ENCODE assay signal across 1 cellular context in genomic region chr5:97192580-97193421, GRCh38.
TF ChIP-seq lines count a peak whose summit lies in the region.

No MANE protein-coding gene starts in this region.

TF ChIP-seq in H1, 55 proteins besides CTCF, POLR2A, EP300 and RAD21:
- TF ChIP-seq SIX5 (IDR thresholded peaks at IDR 0.05; ENCODE audit: low read depth, low read length): no peak
- TF ChIP-seq ASH2L (IDR thresholded peaks at IDR 0.05; ENCODE audit: low read length): no peak
- TF ChIP-seq RBBP5 (IDR thresholded peaks at IDR 0.05; ENCODE audit: borderline replicate concordance, low read depth, low read length): no peak
- TF ChIP-seq FOSL1 (IDR thresholded peaks at IDR 0.05; ENCODE audit: insufficient read depth, low read depth, low read length): no peak
- TF ChIP-seq POLR2AphosphoS5 (IDR thresholded peaks at IDR 0.05; ENCODE audit: low read depth, low read length): no peak
- TF ChIP-seq TEAD4 (IDR thresholded peaks at IDR 0.05; ENCODE audit: low read depth, low read length): no peak
- no peak for TF ChIP-seq RNF2 (IDR thresholded peaks at IDR 0.05; ENCODE audit: borderline replicate concordance, low read depth, low read length, missing control alignments, poor library complexity, severe bottlenecking)
- no peak for TF ChIP-seq TAF7 (optimal IDR thresholded peaks at IDR 0.05; ENCODE audit: borderline replicate concordance, low read depth, low read length)
TF ChIP-seq in H1: peak in this region for 0.
